In genomic region chr2:76978064-76978463, GRCh38 we compare ENCODE assay signal across 20 cellular contexts.
DNase-seq lines count a peak whose midpoint lies in the region; ATAC-seq and TF ChIP-seq lines count a peak whose summit lies in the region.
"Had no signal": no experiment of that assay in that cellular context is flagged by ENCODE, and none has a peak within 500 bp of the region (broad histone marks: within the 10 kb centered on the region; RNA-seq: fewer than 3 reads in every experiment).

No MANE protein-coding gene starts in this region.

- no peak overlapping the region for H3K4me3 Mint-ChIP-seq in nephron
- H3K4me3 Mint-ChIP-seq: CD4-positive, alpha-beta T cell; H9 had no signal

- H3K27ac Mint-ChIP-seq in nephron = peak overlapping the region; percentile 52 to 73 (median 62)
- H3K27ac Mint-ChIP-seq: CD4-positive, alpha-beta T cell; H9 had no signal

- peaks cover 27% of the 10 kb centered on the region for H3K4me1 Mint-ChIP-seq in nephron

- TF ChIP-seq POLR2A in GM18505 (IDR thresholded peaks at IDR 0.05; ENCODE audit: borderline replicate concordance, extremely low read depth, insufficient read depth, insufficient read length) = no peak

- no peaks in the 10 kb centered on the region for H3K36me3 Mint-ChIP-seq in nephron (ENCODE audit: low read depth)

- no peaks in the 10 kb centered on the region for H3K4me1 ChIP-seq in foreskin keratinocyte
- H3K4me1 ChIP-seq: Caco-2 had no signal

- no peaks in the 10 kb centered on the region for H3K27me3 Mint-ChIP-seq in nephron (ENCODE audit: low read depth)
- H3K27me3 Mint-ChIP-seq: CD4-positive, alpha-beta T cell had no signal

- H3K9me3 Mint-ChIP-seq in nephron = no peaks in the 10 kb centered on the region
- H3K9me3 Mint-ChIP-seq: H9 had no signal

- TF ChIP-seq CTCF in foreskin keratinocyte (conservative IDR thresholded peaks at IDR 0.05) = no peak
- TF ChIP-seq CTCF in nephron (IDR thresholded peaks at IDR 0.05; ENCODE audit: unreplicated experiment in 3 of 3) = no peak

- ATAC-seq in foreskin keratinocyte = peak; percentile 44
- no peak for ATAC-seq in GM18505 (IDR thresholded peaks at IDR 0.05; ENCODE audit: unreplicated experiment)
- ATAC-seq: K562, Right ventricle myocardium inferior had no signal

- H3K27me3 ChIP-seq in foreskin keratinocyte = no peaks in the 10 kb centered on the region

- no peak overlapping the region for H3K27ac ChIP-seq in foreskin keratinocyte

- peak; percentile 13 for DNase-seq in HPDE6-E6E7 (ENCODE audit: extremely low spot score)
- DNase-seq in astrocyte of the hippocampus (ENCODE audit: low read depth, low spot score) = peak; percentile 11
- peak in 1 of 2 donors; percentile 41 for DNase-seq in foreskin keratinocyte
- no peak for DNase-seq in stimulated activated CD4-positive, alpha-beta T cell treated with anti-CD3 and anti-CD28 coated beads, Interleukin-2, amount 100 ng/mL, for 24 hours
- DNase-seq in hepatic stellate cell (ENCODE audit: low spot score) = no peak
- DNase-seq in activated T-cell treated with anti-CD3 and anti-CD28 coated beads for 4 hours = no peak
- DNase-seq: Caco-2; CD4-positive, alpha-beta T cell; DMS153; GDM1; H9; NCI-H1105; NCI-H1694; NCI-H2081 treated with DMSO at 0.1 percent for 48 hours; NCI-H446 treated with DMSO at 0.1 percent for 48 hours; NK-92 treated with Interleukin-12 subunit alpha and Interleukin-12 subunit beta, amount 100 ng/mL, for 24 hours had no signal

Comparison
In these comparisons a context has a peak if more than half of its experiments do, and no peak if none do; other contexts are left out.
1. DNase-seq: peak in HPDE6-E6E7 (single experiment) and astrocyte of the hippocampus (single experiment); none in stimulated activated CD4-positive, alpha-beta T cell treated with anti-CD3 and anti-CD28 coated beads, Interleukin-2, amount 100 ng/mL, for 24 hours (0 of 2), hepatic stellate cell (single experiment) and activated T-cell treated with anti-CD3 and anti-CD28 coated beads for 4 hours (single experiment).